In genomic region chr2:226674123-226674522, GRCh38 we compare ENCODE assay signal across 1 cellular context.
A peak's percentile ranks its signal among the peaks of the same experiment; 100 is the strongest.
TF ChIP-seq lines count a peak whose summit lies in the region.

No MANE protein-coding gene starts in this region.

TF ChIP-seq in HepG2, 621 proteins besides CTCF, POLR2A, EP300 and RAD21:
- TF ChIP-seq JUNB (CRISPR knock-in tag; IDR thresholded peaks at IDR 0.05; ENCODE audit: borderline replicate concordance) (0 out of 2 replicates have a peak, but pooled peaks have one; percentile 13), POGZ (CRISPR knock-in tag; IDR thresholded peaks at IDR 0.05) (no peak)
TF ChIP-seq in HepG2: peak in this region for 1.
